ENCODE assay signal across 8 cellular contexts in the genomic region with DNA sequence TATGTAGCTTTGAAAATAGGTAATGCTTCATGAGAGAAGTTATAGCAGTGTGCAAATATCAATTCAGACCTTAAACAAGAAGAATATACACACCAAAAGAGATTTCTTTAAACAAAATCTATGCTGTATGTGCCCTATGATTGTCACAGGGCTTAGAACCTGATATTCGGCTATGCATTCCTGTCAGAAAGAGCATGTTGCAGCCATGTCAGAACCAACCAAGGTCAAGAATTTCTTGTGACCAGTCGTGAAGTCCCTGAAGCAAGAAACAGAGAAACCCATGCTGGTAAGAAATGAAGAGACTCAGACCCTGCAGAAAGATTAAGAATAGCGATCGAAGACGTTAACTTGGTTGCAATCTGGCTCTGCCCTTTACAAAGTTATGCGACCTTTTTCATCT.
A peak's percentile ranks its signal among the peaks of the same experiment; 100 is the strongest.
DNase-seq lines count a peak whose midpoint lies in the region; ATAC-seq and TF ChIP-seq lines count a peak whose summit lies in the region.

No MANE protein-coding gene starts in this region.

- no peaks in the 10 kb centered on the region for H3K36me3 ChIP-seq in CD4-positive, CD25-positive, alpha-beta regulatory T cell (ENCODE audit: control insufficient read depth, insufficient read depth, low read length)
- H3K36me3 ChIP-seq in mucosa of descending colon (ENCODE audit: low read depth): no peaks in the 10 kb centered on the region

- ATAC-seq in CD4-positive, CD25-positive, alpha-beta regulatory T cell (ENCODE audit: low read depth in 2 of 2): no peak
- no peak for ATAC-seq in naive thymus-derived CD8-positive, alpha-beta T cell
- ATAC-seq in HG03432 (IDR thresholded peaks at IDR 0.05; ENCODE audit: unreplicated experiment) (no peak), mucosa of descending colon (no peak)

- TF ChIP-seq CTCF in LNCaP clone FGC (IDR thresholded peaks at IDR 0.05; ENCODE audit: control insufficient read depth, extremely low read depth, insufficient read depth) (no peak), chondrocyte (IDR thresholded peaks at IDR 0.05) (no peak), mucosa of descending colon (IDR thresholded peaks at IDR 0.05) (no peak)

- intact Hi-C loops in mucosa of descending colon (cut with DNase I, micrococcal nuclease): no loop called here

- peaks cover 10% of the 10 kb centered on the region for H3K36me3 Mint-ChIP-seq in CD4-positive, CD25-positive, alpha-beta regulatory T cell
- H3K36me3 Mint-ChIP-seq in chondrocyte (ENCODE audit: low read depth): peaks cover 2% of the 10 kb centered on the region
- peaks cover 8 to 15% (median 13%) of the 10 kb centered on the region in 3 donors for H3K36me3 Mint-ChIP-seq in naive thymus-derived CD8-positive, alpha-beta T cell

- H3K27ac ChIP-seq in CD4-positive, CD25-positive, alpha-beta regulatory T cell (ENCODE audit: insufficient read depth, low read length, poor library complexity, severe bottlenecking): no peak overlapping the region

- H3K4me1 ChIP-seq in CD4-positive, CD25-positive, alpha-beta regulatory T cell (ENCODE audit: control insufficient read depth, insufficient read depth, low read length, poor library complexity, severe bottlenecking): peaks cover 9% of the 10 kb centered on the region
- H3K4me1 ChIP-seq in mucosa of descending colon (ENCODE audit: low read depth): no peaks in the 10 kb centered on the region

- peaks cover 5 to 26% (median 17%) of the 10 kb centered on the region in 4 donors for H3K4me1 Mint-ChIP-seq in CD4-positive, CD25-positive, alpha-beta regulatory T cell
- peaks cover 20% of the 10 kb centered on the region for H3K4me1 Mint-ChIP-seq in chondrocyte (ENCODE audit: low read depth)
- peaks cover 10 to 37% (median 22%) of the 10 kb centered on the region in 4 donors for H3K4me1 Mint-ChIP-seq in naive thymus-derived CD8-positive, alpha-beta T cell

- peak overlapping the region in 2 of 3 donors; percentile 42 to 96 for H3K27ac Mint-ChIP-seq in CD4-positive, CD25-positive, alpha-beta regulatory T cell
- H3K27ac Mint-ChIP-seq in chondrocyte (ENCODE audit: unreplicated experiment): peak overlapping the region; percentile 97
- peak overlapping the region; percentile 29 to 96 (median 80) for H3K27ac Mint-ChIP-seq in naive thymus-derived CD8-positive, alpha-beta T cell

- H3K9me3 ChIP-seq in CD4-positive, CD25-positive, alpha-beta regulatory T cell (ENCODE audit: control insufficient read depth in 2 of 2, low read length in 2 of 2): no peaks in the 10 kb centered on the region
- H3K9me3 ChIP-seq in mucosa of descending colon: no peaks in the 10 kb centered on the region

- H3K4me3 ChIP-seq in CD4-positive, CD25-positive, alpha-beta regulatory T cell (ENCODE audit: low read depth, low read length): peak overlapping the region; percentile 84
- H3K4me3 ChIP-seq in LNCaP clone FGC (ENCODE audit: low read depth, low read length) (peak overlapping the region; percentile 88), mucosa of descending colon (no peak overlapping the region)

- peak overlapping the region; percentile 93 to 98 (median 98) for H3K4me3 Mint-ChIP-seq in CD4-positive, CD25-positive, alpha-beta regulatory T cell
- H3K4me3 Mint-ChIP-seq in chondrocyte (ENCODE audit: unreplicated experiment): peak overlapping the region; percentile 96
- peak overlapping the region; percentile 93 to 99 (median 96) for H3K4me3 Mint-ChIP-seq in naive thymus-derived CD8-positive, alpha-beta T cell

- H3K9me3 Mint-ChIP-seq in CD4-positive, CD25-positive, alpha-beta regulatory T cell: peaks cover 0 to 10% (median 0%) of the 10 kb centered on the region in 7 donors
- H3K9me3 Mint-ChIP-seq in chondrocyte (ENCODE audit: low read depth): peaks cover 19% of the 10 kb centered on the region
- H3K9me3 Mint-ChIP-seq in naive thymus-derived CD8-positive, alpha-beta T cell: peaks cover 0 to 17% (median under 1%) of the 10 kb centered on the region in 9 donors

- POLR2A ChIA-PET in naive thymus-derived CD8-positive, alpha-beta T cell (lab: Charles Lee): no interaction called here

- no peaks in the 10 kb centered on the region for H3K27me3 Mint-ChIP-seq in CD4-positive, CD25-positive, alpha-beta regulatory T cell
- H3K27me3 Mint-ChIP-seq in chondrocyte (ENCODE audit: low read depth): no peaks in the 10 kb centered on the region
- H3K27me3 Mint-ChIP-seq in naive thymus-derived CD8-positive, alpha-beta T cell: peaks cover 0 to under 1% (median 0%) of the 10 kb centered on the region in 5 donors

- DNase-seq in CD4-positive, CD25-positive, alpha-beta regulatory T cell: no peak
- DNase-seq in LNCaP clone FGC (ENCODE audit: low read depth) (no peak), chondrocyte (ENCODE audit: low spot score) (no peak), T-helper 9 cell (no peak), glomerular visceral epithelial cell (ENCODE audit: extremely low spot score) (no peak), mucosa of descending colon (no peak)
- DNase-seq in naive thymus-derived CD8-positive, alpha-beta T cell: no peak

- H3K27me3 ChIP-seq in CD4-positive, CD25-positive, alpha-beta regulatory T cell (ENCODE audit: control insufficient read depth, insufficient read depth, low read length): no peaks in the 10 kb centered on the region
